Comparison of ENCODE assay signal across 1 cellular context in genomic region chr20:53081916-53082863, GRCh38.
TF ChIP-seq lines count a peak whose summit lies in the region.

No MANE protein-coding gene starts in this region.

TF ChIP-seq in HepG2, 621 proteins besides CTCF, POLR2A, EP300 and RAD21 (continued from another document and continues in another):
- TF ChIP-seq ZBTB8A (CRISPR knock-in tag; IDR thresholded peaks at IDR 0.05; ENCODE audit: borderline replicate concordance, low read depth) (no peak), ATF5 (CRISPR knock-in tag; IDR thresholded peaks at IDR 0.05; ENCODE audit: low read depth) (no peak), IKZF1 (IDR thresholded peaks at IDR 0.05) (no peak), JUN (CRISPR knock-in tag; IDR thresholded peaks at IDR 0.05) (no peak; the same call in 1 of the 2 replicates), ZNF3 (CRISPR knock-in tag; IDR thresholded peaks at IDR 0.05) (no peak), POLR2G (IDR thresholded peaks at IDR 0.05; ENCODE audit: low read depth, low read length) (no peak), ZNF609 (CRISPR knock-in tag; IDR thresholded peaks at IDR 0.05; ENCODE audit: borderline replicate concordance) (peak; percentile 59; the same call in 1 of the 2 replicates), FLYWCH1 (CRISPR knock-in tag; IDR thresholded peaks at IDR 0.05) (no peak), ZNF329 (CRISPR knock-in tag; IDR thresholded peaks at IDR 0.05; ENCODE audit: low read depth) (no peak), ZNF619 (CRISPR knock-in tag; IDR thresholded peaks at IDR 0.05) (no peak), RNF2 (conservative IDR thresholded peaks at IDR 0.05; ENCODE audit: low read depth) (no peak), KMT2B (CRISPR knock-in tag; IDR thresholded peaks at IDR 0.05) (no peak; the same call in 1 of the 2 replicates), SP5 (CRISPR knock-in tag; IDR thresholded peaks at IDR 0.05; ENCODE audit: borderline replicate concordance, low read depth) (peak; percentile 64), SNRNP70 (IDR thresholded peaks at IDR 0.05; ENCODE audit: low read depth, low read length) (no peak), REL (CRISPR knock-in tag; conservative IDR thresholded peaks at IDR 0.05) (no peak), ZNF280B (CRISPR knock-in tag; IDR thresholded peaks at IDR 0.05; ENCODE audit: borderline replicate concordance) (no peak), TFAP4 (IDR thresholded peaks at IDR 0.05; ENCODE audit: borderline replicate concordance, low read depth) (no peak), REXO4 (CRISPR knock-in tag; IDR thresholded peaks at IDR 0.05; ENCODE audit: borderline replicate concordance) (no peak), SP2 (CRISPR knock-in tag; IDR thresholded peaks at IDR 0.05) (no peak), ZNF687 (CRISPR knock-in tag; IDR thresholded peaks at IDR 0.05) (no peak), ZNF354B (CRISPR knock-in tag; IDR thresholded peaks at IDR 0.05) (no peak), ZNF720 (CRISPR knock-in tag; IDR thresholded peaks at IDR 0.05) (no peak), CHCHD3 (CRISPR knock-in tag; IDR thresholded peaks at IDR 0.05) (no peak), ZNF782 (CRISPR knock-in tag; IDR thresholded peaks at IDR 0.05; ENCODE audit: borderline replicate concordance) (no peak), MYPOP (CRISPR knock-in tag; IDR thresholded peaks at IDR 0.05) (no peak), TBP (CRISPR knock-in tag; IDR thresholded peaks at IDR 0.05) (no peak), ZMYM4 (CRISPR knock-in tag; IDR thresholded peaks at IDR 0.05) (no peak), ZNF790 (CRISPR knock-in tag; IDR thresholded peaks at IDR 0.05; ENCODE audit: borderline replicate concordance) (no peak), MLX (CRISPR knock-in tag; IDR thresholded peaks at IDR 0.05) (peak; percentile 54; the same call in 1 of the 2 replicates), CHD4 (IDR thresholded peaks at IDR 0.05; ENCODE audit: borderline replicate concordance, low read length) (peak; percentile 47; the same call in 1 of the 2 replicates), ZFP62 (CRISPR knock-in tag; IDR thresholded peaks at IDR 0.05) (no peak), TBX3 (IDR thresholded peaks at IDR 0.05; ENCODE audit: borderline replicate concordance) (peak; percentile 25; the same call in 1 of the 2 replicates), MBNL3 (CRISPR knock-in tag; conservative IDR thresholded peaks at IDR 0.05) (no peak), SRSF9 (IDR thresholded peaks at IDR 0.05; ENCODE audit: borderline replicate concordance, insufficient read depth, low read depth, low read length, poor library complexity, severe bottlenecking) (no peak), ZNF891 (CRISPR knock-in tag; IDR thresholded peaks at IDR 0.05) (no peak), KLF12 (CRISPR knock-in tag; IDR thresholded peaks at IDR 0.05; ENCODE audit: borderline replicate concordance) (no peak), RERE (CRISPR knock-in tag; IDR thresholded peaks at IDR 0.05; ENCODE audit: low read depth) (peak; percentile 52; the same call in 1 of the 2 replicates), MEIS1 (CRISPR knock-in tag; IDR thresholded peaks at IDR 0.05; ENCODE audit: borderline replicate concordance) (no peak), SUZ12 (IDR thresholded peaks at IDR 0.05; ENCODE audit: low read depth, low read length) (no peak), FOSL2 (CRISPR knock-in tag; IDR thresholded peaks at IDR 0.05) (peak; percentile 85), ZNF513 (CRISPR knock-in tag; conservative IDR thresholded peaks at IDR 0.05) (no peak), XRCC5 (optimal IDR thresholded peaks at IDR 0.05; ENCODE audit: low read length) (no peak), SP140L (CRISPR knock-in tag; IDR thresholded peaks at IDR 0.05; ENCODE audit: borderline replicate concordance) (no peak; the same call in 1 of the 2 replicates)
